ENCODE assay signal across 14 cellular contexts in the genomic region with DNA sequence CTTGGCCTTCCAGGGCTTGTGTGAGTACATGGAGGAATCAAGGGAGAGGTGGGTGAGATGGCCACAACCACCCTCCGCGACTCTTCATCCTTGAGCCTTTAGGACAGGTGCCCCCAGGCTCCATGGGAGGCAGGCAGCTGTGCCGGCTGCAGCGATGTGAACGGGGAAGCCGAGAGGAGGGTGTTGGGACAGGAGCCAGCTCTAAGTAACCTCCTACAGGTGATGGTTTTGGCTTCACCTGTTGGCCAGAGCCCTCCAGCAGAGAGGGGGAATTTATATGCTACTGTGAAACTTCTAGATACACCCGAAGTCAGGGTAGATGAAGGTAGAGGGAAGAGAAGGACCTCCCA.
DNase-seq lines count a peak whose midpoint lies in the region; ATAC-seq, FAIRE-seq and TF ChIP-seq lines count a peak whose summit lies in the region.
"Had no signal": no experiment of that assay in that cellular context is flagged by ENCODE, and none has a peak within 500 bp of the region (broad histone marks: within the 10 kb centered on the region; RNA-seq: fewer than 3 reads in every experiment).

No MANE protein-coding gene starts in this region.

- TF ChIP-seq EP300 in transverse colon (IDR thresholded peaks at IDR 0.05; ENCODE audit: low read depth) = no peak

- H3K9me3 ChIP-seq in kidney (ENCODE audit: control insufficient read depth in 1 of 2, low read length in 2 of 2) = no peaks in the 10 kb centered on the region
- no peaks in the 10 kb centered on the region for H3K9me3 ChIP-seq in tibial artery
- H3K9me3 ChIP-seq in transverse colon = no peaks in the 10 kb centered on the region
- H3K9me3 ChIP-seq: left ventricle myocardium inferior had no signal

- H3K4me1 Mint-ChIP-seq in activated naive CD4-positive, alpha-beta T cell treated with anti-CD3 and anti-CD28 coated beads for 36 hours (ENCODE audit: low read depth) = peaks cover 74% of the 10 kb centered on the region
- H3K4me1 Mint-ChIP-seq in activated CD8-positive, alpha-beta T cell treated with anti-CD3 and anti-CD28 coated beads for 36 hours (ENCODE audit: low read depth) = peaks cover 61% of the 10 kb centered on the region
- H3K4me1 Mint-ChIP-seq in T-cell = peaks cover 11 to 32% (median 31%) of the 10 kb centered on the region in 3 donors

- peaks cover 55 to 69% of the 10 kb centered on the region in 2 donors for H3K4me1 ChIP-seq in kidney (ENCODE audit: control insufficient read depth in 1 of 2, insufficient read depth in 1 of 2, low read depth in 1 of 2, low read length in 2 of 2)
- peaks cover 0 to 49% (median 30%) of the 10 kb centered on the region in 4 donors for H3K4me1 ChIP-seq in tibial artery
- peaks cover 14 to 39% (median 20%) of the 10 kb centered on the region in 4 donors for H3K4me1 ChIP-seq in transverse colon

- H3K36me3 Mint-ChIP-seq in activated naive CD4-positive, alpha-beta T cell treated with anti-CD3 and anti-CD28 coated beads for 36 hours (ENCODE audit: low read depth) = peaks cover 3% of the 10 kb centered on the region
- H3K36me3 Mint-ChIP-seq in activated CD8-positive, alpha-beta T cell treated with anti-CD3 and anti-CD28 coated beads for 36 hours (ENCODE audit: low read depth) = peaks cover 19% of the 10 kb centered on the region
- no peaks in the 10 kb centered on the region for H3K36me3 Mint-ChIP-seq in T-cell

- WGBS in transverse colon (ENCODE audit: low coverage in 1 of 2), 2 donors = 96 to 100% methylated on average over 2 to 7 of the region's 7 CpGs

- CTCF ChIA-PET in activated naive CD4-positive, alpha-beta T cell treated with anti-CD3 and anti-CD28 coated beads for 36 hours (lab: Charles Lee) = interaction anchor here (0.7 to 1.5 kb wide), 7 partner anchors 12 to 274 kb away, joined by 3 to 6 read pairs (median 4); no protein-coding TSS in a partner anchor
- CTCF ChIA-PET in activated CD8-positive, alpha-beta T cell treated with anti-CD3 and anti-CD28 coated beads for 36 hours (lab: Charles Lee) = interaction anchor here (1.1 to 1.7 kb wide), 5 partner anchors 10 to 171 kb away, joined by 3 to 6 read pairs (median 5); no protein-coding TSS in a partner anchor
- CTCF ChIA-PET in T-cell (lab: Charles Lee) = interaction anchor here in 1 of 2 donors (0.6 kb wide), 1 partner anchor 44 kb away, joined by 3 read pairs; no protein-coding TSS in a partner anchor

- H3K27me3 ChIP-seq in tibial artery (no peaks in the 10 kb centered on the region), transverse colon (no peaks in the 10 kb centered on the region)

- no peak for TF ChIP-seq CTCF in activated CD8-positive, alpha-beta T cell treated with anti-CD3 and anti-CD28 coated beads for 36 hours (IDR thresholded peaks at IDR 0.05)
- no peak for TF ChIP-seq CTCF in kidney (IDR thresholded peaks at IDR 0.05; ENCODE audit: borderline replicate concordance, extremely low read depth, insufficient read depth)
- TF ChIP-seq CTCF in tibial artery (IDR thresholded peaks at IDR 0.05) = no peak
- TF ChIP-seq CTCF in transverse colon (IDR thresholded peaks at IDR 0.05) = no peak

- H3K4me3 Mint-ChIP-seq in activated naive CD4-positive, alpha-beta T cell treated with anti-CD3 and anti-CD28 coated beads for 36 hours = no peak overlapping the region
- no peak overlapping the region for H3K4me3 Mint-ChIP-seq in activated CD8-positive, alpha-beta T cell treated with anti-CD3 and anti-CD28 coated beads for 36 hours
- no peak overlapping the region for H3K4me3 Mint-ChIP-seq in T-cell

- H3K36me3 ChIP-seq in kidney (ENCODE audit: control insufficient read depth in 1 of 2, insufficient read depth in 2 of 2, low read length in 2 of 2) (no peaks in the 10 kb centered on the region), tibial artery (no peaks in the 10 kb centered on the region), transverse colon (no peaks in the 10 kb centered on the region)
- H3K36me3 ChIP-seq: left ventricle myocardium inferior had no signal

- peak overlapping the region; percentile 8 to 77 for H3K9ac ChIP-seq in kidney (ENCODE audit: low read length in 2 of 2)

- H3K27me3 Mint-ChIP-seq in activated naive CD4-positive, alpha-beta T cell treated with anti-CD3 and anti-CD28 coated beads for 36 hours (ENCODE audit: low read depth) = no peaks in the 10 kb centered on the region
- H3K27me3 Mint-ChIP-seq in activated CD8-positive, alpha-beta T cell treated with anti-CD3 and anti-CD28 coated beads for 36 hours = no peaks in the 10 kb centered on the region
- H3K27me3 Mint-ChIP-seq in T-cell = no peaks in the 10 kb centered on the region

- no peak for DNase-seq in activated naive CD4-positive, alpha-beta T cell treated with anti-CD3 and anti-CD28 coated beads for 36 hours
- DNase-seq in activated naive CD4-positive, alpha-beta T cell (lab: John Stamatoyannopoulos, UW) = no peak
- no peak for DNase-seq in activated CD8-positive, alpha-beta T cell treated with anti-CD3 and anti-CD28 coated beads for 36 hours
- DNase-seq in kidney (no peak), tibial artery (no peak), GM12891 (ENCODE audit: insufficient read length, low spot score) (no peak), transverse colon (no peak), T-cell (no peak)
- DNase-seq: activated CD4-positive, CD25-positive, alpha-beta regulatory T cell; AML-193; aorta; KBM-7; left ventricle myocardium inferior; right cardiac atrium had no signal

- TF ChIP-seq POLR2A in GM12891 (IDR thresholded peaks at IDR 0.05; ENCODE audit: low read depth, low read length) = no peak
- no peak for TF ChIP-seq POLR2A in transverse colon (IDR thresholded peaks at IDR 0.05)

- intact Hi-C loops in activated naive CD4-positive, alpha-beta T cell treated with anti-CD3 and anti-CD28 coated beads for 36 hours (cut with micrococcal nuclease) = loop anchor here (1.0 to 10.0 kb wide), 7 partner anchors 26 to 272 kb away; no protein-coding TSS in a partner anchor
- intact Hi-C loops in activated CD8-positive, alpha-beta T cell treated with anti-CD3 and anti-CD28 coated beads for 36 hours (cut with micrococcal nuclease) = no loop called here
- intact Hi-C loops in kidney (cut with DNase I) (no loop called here), tibial artery (cut with DNase I; ENCODE audit: low total_unique reads) (no loop called here), transverse colon (cut with DNase I; ENCODE audit: low total_unique reads) (no loop called here)

- peaks cover 6% of the 10 kb centered on the region for H3K9me3 Mint-ChIP-seq in activated naive CD4-positive, alpha-beta T cell treated with anti-CD3 and anti-CD28 coated beads for 36 hours
- H3K9me3 Mint-ChIP-seq in activated CD8-positive, alpha-beta T cell treated with anti-CD3 and anti-CD28 coated beads for 36 hours = peaks cover 5% of the 10 kb centered on the region
- no peaks in the 10 kb centered on the region for H3K9me3 Mint-ChIP-seq in T-cell

- FAIRE-seq in kidney (lab: Jason Lieb, UNC) (no peak), GM12891 (lab: Jason Lieb, UNC) (no peak)

- POLR2A ChIA-PET in activated CD8-positive, alpha-beta T cell treated with anti-CD3 and anti-CD28 coated beads for 36 hours (lab: Charles Lee) = interaction anchor here (0.5 to 1.5 kb wide), 7 partner anchors 8 to 213 kb away, joined by 3 to 4 read pairs (median 3); partner anchors contain the start of gene HIF1A
- POLR2A ChIA-PET in T-cell (lab: Charles Lee) = interaction anchor here (0.5 to 0.8 kb wide), 3 partner anchors 11 to 194 kb away, joined by 3 to 4 read pairs (median 3); no protein-coding TSS in a partner anchor

- peak overlapping the region; percentile 93 to 98 for H3K27ac ChIP-seq in kidney (ENCODE audit: low read depth in 2 of 2, low read length in 2 of 2)
- H3K27ac ChIP-seq in tibial artery = peak overlapping the region; percentile 77 to 78
- peak overlapping the region in 1 of 4 donors; percentile 84 for H3K27ac ChIP-seq in transverse colon

- no peak for ATAC-seq in activated CD8-positive, alpha-beta T cell treated with anti-CD3 and anti-CD28 coated beads for 36 hours
- no peak for ATAC-seq in T-cell (replicated peaks in 1 of 4)
- ATAC-seq: right cardiac atrium had no signal

- peak overlapping the region; percentile 75 for H3K27ac Mint-ChIP-seq in activated naive CD4-positive, alpha-beta T cell treated with anti-CD3 and anti-CD28 coated beads for 36 hours
- H3K27ac Mint-ChIP-seq in activated CD8-positive, alpha-beta T cell treated with anti-CD3 and anti-CD28 coated beads for 36 hours = peak overlapping the region; percentile 74
- peak overlapping the region in 1 of 2 donors; percentile 52 for H3K27ac Mint-ChIP-seq in T-cell

- no peak overlapping the region for H3K4me3 ChIP-seq in kidney (ENCODE audit: low read length in 2 of 2)
- no peak overlapping the region for H3K4me3 ChIP-seq in tibial artery
- H3K4me3 ChIP-seq in transverse colon = no peak overlapping the region
- H3K4me3 ChIP-seq: left ventricle myocardium inferior had no signal

- in situ Hi-C loops in transverse colon (cut with MboI; ENCODE audit: low pct_ligation_motif_present in 1 of 4, low pct_unique_long_range_greater_than_20kb in 1 of 4, low sequenced_read_pairs in 3 of 4) = no loop called here

TF ChIP-seq in GM12891, 5 proteins besides CTCF, POLR2A, EP300 and RAD21:
- TF ChIP-seq POLR2AphosphoS5 (IDR thresholded peaks at IDR 0.05; ENCODE audit: low read depth, low read length) (no peak), TAF1 (IDR thresholded peaks at IDR 0.05; ENCODE audit: low read depth, low read length) (no peak), PAX5 (IDR thresholded peaks at IDR 0.05; ENCODE audit: insufficient read depth, low read length, severe bottlenecking) (no peak), POU2F2 (IDR thresholded peaks at IDR 0.05; ENCODE audit: low read depth, low read length) (no peak), SPI1 (IDR thresholded peaks at IDR 0.05; ENCODE audit: low read depth, low read length) (no peak)
TF ChIP-seq in GM12891: peak in this region for 0.
